ENCODE assay signal across 9 cellular contexts in genomic region chr14:34012978-34013713, GRCh38.
DNase-seq lines count a peak whose midpoint lies in the region; ATAC-seq, FAIRE-seq and TF ChIP-seq lines count a peak whose summit lies in the region.
"Had no signal": no experiment of that assay in that cellular context is flagged by ENCODE, and none has a peak within 500 bp of the region (broad histone marks: within the 10 kb centered on the region; RNA-seq: fewer than 3 reads in every experiment).

No MANE protein-coding gene starts in this region.

- peaks cover 24% of the 10 kb centered on the region for H3K4me1 Mint-ChIP-seq in activated naive CD8-positive, alpha-beta T cell treated with anti-CD3 and anti-CD28 coated beads, Interleukin-2, amount 50 U/mL, for 24 hours

- no peaks in the 10 kb centered on the region for H3K9me3 Mint-ChIP-seq in activated naive CD8-positive, alpha-beta T cell treated with anti-CD3 and anti-CD28 coated beads, Interleukin-2, amount 50 U/mL, for 24 hours

- H3K36me3 Mint-ChIP-seq in activated naive CD8-positive, alpha-beta T cell treated with anti-CD3 and anti-CD28 coated beads, Interleukin-2, amount 50 U/mL, for 24 hours (ENCODE audit: low read depth), result no peaks in the 10 kb centered on the region

- H3K4me3 Mint-ChIP-seq in activated naive CD8-positive, alpha-beta T cell treated with anti-CD3 and anti-CD28 coated beads, Interleukin-2, amount 50 U/mL, for 24 hours, result peak overlapping the region; percentile 26

- ATAC-seq in GM21367 (IDR thresholded peaks at IDR 0.05; ENCODE audit: unreplicated experiment) (peak; percentile 77), HG03520 (IDR thresholded peaks at IDR 0.05; ENCODE audit: unreplicated experiment) (peak; percentile 71)
- ATAC-seq in activated naive CD8-positive, alpha-beta T cell treated with anti-CD3 and anti-CD28 coated beads, Interleukin-2, amount 50 U/mL, for 24 hours, result peak; percentile 69

- FAIRE-seq in GM12892 (lab: Jason Lieb, UNC), result peak; percentile 91
- FAIRE-seq: endometrium had no signal

- no peak for TF ChIP-seq POLR2A in GM12892 (IDR thresholded peaks at IDR 0.05; ENCODE audit: low read depth, low read length)

- H3K27me3 Mint-ChIP-seq in activated naive CD8-positive, alpha-beta T cell treated with anti-CD3 and anti-CD28 coated beads, Interleukin-2, amount 50 U/mL, for 24 hours, result peaks cover 4% of the 10 kb centered on the region

- DNase-seq in GM12892 (ENCODE audit: insufficient read length) (peak; percentile 12), NCI-H146 (lab: John Stamatoyannopoulos, UW) (no peak), T-helper 9 cell (no peak), activated gamma-delta T cell (lab: John Stamatoyannopoulos, UW) (no peak), NCI-H1417 treated with DMSO at 0.1 percent for 48 hours (lab: John Stamatoyannopoulos, UW) (no peak)
- DNase-seq in activated naive CD8-positive, alpha-beta T cell treated with anti-CD3 and anti-CD28 coated beads, Interleukin-2, amount 50 U/mL, for 24 hours, result no peak

- H3K27ac Mint-ChIP-seq in activated naive CD8-positive, alpha-beta T cell treated with anti-CD3 and anti-CD28 coated beads, Interleukin-2, amount 50 U/mL, for 24 hours, result peak overlapping the region; percentile 74
